8 cellular contexts compared by ENCODE assay signal in genomic region chr2:177551989-177552413, GRCh38.
A peak's percentile ranks its signal among the peaks of the same experiment; 100 is the strongest.
DNase-seq lines count a peak whose midpoint lies in the region; ATAC-seq and TF ChIP-seq lines count a peak whose summit lies in the region.

No MANE protein-coding gene starts in this region.

- H3K27ac Mint-ChIP-seq in activated B cell treated with CpG ODN at 0.5 μM for 24 hours (peak overlapping the region; percentile 100), glutamatergic neuron (ENCODE audit: unreplicated experiment) (peak overlapping the region; percentile 98)

- H3K4me3 Mint-ChIP-seq in activated B cell treated with CpG ODN at 0.5 μM for 24 hours, result peak overlapping the region; percentile 96
- peak overlapping the region; percentile 97 for H3K4me3 Mint-ChIP-seq in glutamatergic neuron (ENCODE audit: unreplicated experiment)

- POLR2A ChIA-PET in activated B cell treated with CpG ODN at 0.5 μM for 24 hours (lab: Charles Lee), result interaction anchor here (1.2 to 1.3 kb wide), 2 partner anchors 160 to 289 kb away, joined by 3 read pairs; partner anchors contain the start of gene AGPS

- peaks cover 17% of the 10 kb centered on the region for H3K4me1 Mint-ChIP-seq in activated B cell treated with CpG ODN at 0.5 μM for 24 hours
- peaks cover 5% of the 10 kb centered on the region for H3K4me1 Mint-ChIP-seq in glutamatergic neuron (ENCODE audit: low read depth, unreplicated experiment)

- peak; percentile 75 for DNase-seq in Right ventricle myocardium inferior (ENCODE audit: missing footprints)
- no peak for DNase-seq in cardiac septum (ENCODE audit: low spot score)
- no peak for DNase-seq in activated B cell treated with CpG ODN at 0.5 μM for 24 hours
- DNase-seq in glutamatergic neuron, result no peak
- peak; percentile 61 for DNase-seq in pons (ENCODE audit: low spot score)
- DNase-seq in 8988T, result no peak
- no peak for DNase-seq in NCI-H146 (lab: John Stamatoyannopoulos, UW)

- CTCF ChIA-PET in activated B cell treated with CpG ODN at 0.5 μM for 24 hours (lab: Charles Lee), result interaction anchor here (1.0 kb wide), 1 partner anchor 217 kb away, joined by 3 read pairs; no protein-coding TSS in a partner anchor

- no peaks in the 10 kb centered on the region for H3K27me3 Mint-ChIP-seq in activated B cell treated with CpG ODN at 0.5 μM for 24 hours
- H3K27me3 Mint-ChIP-seq in glutamatergic neuron (ENCODE audit: unreplicated experiment), result peaks cover 4% of the 10 kb centered on the region

- TF ChIP-seq CTCF in activated B cell treated with CpG ODN at 0.5 μM for 24 hours (IDR thresholded peaks at IDR 0.05) (no peak), glutamatergic neuron (IDR thresholded peaks at IDR 0.05; ENCODE audit: partially characterized antibody, unreplicated experiment) (no peak)

- H3K36me3 Mint-ChIP-seq in activated B cell treated with CpG ODN at 0.5 μM for 24 hours (ENCODE audit: low read depth) (peaks cover 8% of the 10 kb centered on the region), glutamatergic neuron (ENCODE audit: unreplicated experiment) (no peaks in the 10 kb centered on the region)

- intact Hi-C loops in Right ventricle myocardium inferior (cut with DNase I), result loop anchor here (5.0 kb wide), 2 partner anchors 50 to 65 kb away; a partner anchor contains a TSS
- intact Hi-C loops in cardiac septum (cut with DNase I), result loop anchor here (2.0 kb wide), 1 partner anchor 67 kb away; a partner anchor contains a TSS
- intact Hi-C loops in activated B cell treated with CpG ODN at 0.5 μM for 24 hours (cut with micrococcal nuclease), result loop anchor here (1.0 to 5.0 kb wide), 6 partner anchors 82 to 979 kb away; partner anchors contain the start of genes AGPS, HNRNPA3 and NFE2L2

- H3K9me3 Mint-ChIP-seq in activated B cell treated with CpG ODN at 0.5 μM for 24 hours (no peaks in the 10 kb centered on the region), glutamatergic neuron (ENCODE audit: unreplicated experiment) (peaks cover 5% of the 10 kb centered on the region)

- ATAC-seq in Right ventricle myocardium inferior, result no peak
- ATAC-seq in activated B cell treated with CpG ODN at 0.5 μM for 24 hours (ENCODE audit: low read depth), result no peak
- ATAC-seq in GM18858 (IDR thresholded peaks at IDR 0.05; ENCODE audit: unreplicated experiment), result no peak

Comparison
In these comparisons a context has a peak if more than half of its experiments do, and no peak if none do; other contexts are left out.
1. DNase-seq: peak in Right ventricle myocardium inferior (single experiment) and pons (single experiment); none in cardiac septum (single experiment), activated B cell treated with CpG ODN at 0.5 μM for 24 hours (single experiment), glutamatergic neuron (single experiment), 8988T (single experiment) and NCI-H146 (single experiment).